1 cellular context compared by ENCODE assay signal in the genomic region with DNA sequence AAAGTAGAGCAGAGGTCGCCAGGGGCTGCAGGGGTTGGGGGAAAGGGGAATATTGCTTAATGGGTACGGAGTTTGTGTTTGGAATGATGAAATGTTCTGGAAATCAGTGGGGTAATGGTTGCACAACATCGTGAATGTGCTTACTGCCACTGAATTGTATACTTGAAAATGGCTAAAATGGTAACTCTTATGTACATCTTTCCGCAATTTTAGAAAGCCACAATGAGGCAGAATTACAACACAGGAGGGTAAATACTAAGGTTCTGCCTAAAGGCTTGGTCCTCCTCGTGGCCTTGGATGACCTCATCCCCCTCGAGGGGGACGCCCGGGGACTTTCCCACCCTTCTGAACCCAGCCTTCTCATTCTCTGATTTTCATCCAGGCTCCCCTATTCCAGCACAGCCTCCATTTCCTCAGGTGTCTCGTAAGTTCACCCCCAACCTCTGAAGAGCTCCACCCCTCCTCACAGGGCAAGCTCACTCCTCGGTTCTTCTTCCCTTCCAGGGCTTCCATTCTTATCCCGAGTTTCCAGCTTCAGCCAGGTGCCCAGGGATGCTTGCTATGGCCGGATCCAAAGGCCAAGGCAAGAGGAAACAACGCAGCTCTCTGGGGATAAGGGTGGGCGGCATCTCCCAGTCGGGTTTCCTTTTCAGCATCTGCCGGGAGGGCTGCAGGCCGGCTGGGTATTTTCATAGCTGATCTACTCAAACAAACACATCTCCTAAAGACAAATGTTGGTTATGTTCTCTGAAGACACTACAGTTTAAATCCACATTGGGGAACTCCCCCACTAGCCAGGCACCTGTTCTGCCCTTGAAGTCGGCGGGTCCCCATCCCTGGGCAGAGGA.
TF ChIP-seq lines count a peak whose summit lies in the region.

No MANE protein-coding gene starts in this region.

TF ChIP-seq in HepG2, 621 proteins besides CTCF, POLR2A, EP300 and RAD21 (continued from another document and continues in another):
- TF ChIP-seq, protein P1, sequence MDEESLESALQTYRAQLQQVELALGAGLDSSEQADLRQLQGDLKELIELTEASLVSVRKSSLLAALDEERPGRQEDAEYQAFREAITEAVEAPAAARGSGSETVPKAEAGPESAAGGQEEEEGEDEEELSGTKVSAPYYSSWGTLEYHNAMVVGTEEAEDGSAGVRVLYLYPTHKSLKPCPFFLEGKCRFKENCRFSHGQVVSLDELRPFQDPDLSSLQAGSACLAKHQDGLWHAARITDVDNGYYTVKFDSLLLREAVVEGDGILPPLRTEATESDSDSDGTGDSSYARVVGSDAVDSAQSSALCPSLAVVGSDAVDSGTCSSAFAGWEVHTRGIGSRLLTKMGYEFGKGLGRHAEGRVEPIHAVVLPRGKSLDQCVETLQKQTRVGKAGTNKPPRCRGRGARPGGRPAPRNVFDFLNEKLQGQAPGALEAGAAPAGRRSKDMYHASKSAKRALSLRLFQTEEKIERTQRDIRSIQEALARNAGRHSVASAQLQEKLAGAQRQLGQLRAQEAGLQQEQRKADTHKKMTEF (CRISPR knock-in tag; IDR thresholded peaks at IDR 0.05), result peak; percentile 47; the same call in 1 of the 2 replicates
- TF ChIP-seq, protein P2, sequence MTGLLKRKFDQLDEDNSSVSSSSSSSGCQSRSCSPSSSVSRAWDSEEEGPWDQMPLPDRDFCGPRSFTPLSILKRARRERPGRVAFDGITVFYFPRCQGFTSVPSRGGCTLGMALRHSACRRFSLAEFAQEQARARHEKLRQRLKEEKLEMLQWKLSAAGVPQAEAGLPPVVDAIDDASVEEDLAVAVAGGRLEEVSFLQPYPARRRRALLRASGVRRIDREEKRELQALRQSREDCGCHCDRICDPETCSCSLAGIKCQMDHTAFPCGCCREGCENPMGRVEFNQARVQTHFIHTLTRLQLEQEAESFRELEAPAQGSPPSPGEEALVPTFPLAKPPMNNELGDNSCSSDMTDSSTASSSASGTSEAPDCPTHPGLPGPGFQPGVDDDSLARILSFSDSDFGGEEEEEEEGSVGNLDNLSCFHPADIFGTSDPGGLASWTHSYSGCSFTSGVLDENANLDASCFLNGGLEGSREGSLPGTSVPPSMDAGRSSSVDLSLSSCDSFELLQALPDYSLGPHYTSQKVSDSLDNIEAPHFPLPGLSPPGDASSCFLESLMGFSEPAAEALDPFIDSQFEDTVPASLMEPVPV (CRISPR knock-in tag; IDR thresholded peaks at IDR 0.05), result no peak
- TF ChIP-seq ZNF83 (CRISPR knock-in tag; IDR thresholded peaks at IDR 0.05; ENCODE audit: borderline replicate concordance) (no peak), ZNF703 (CRISPR knock-in tag; IDR thresholded peaks at IDR 0.05; ENCODE audit: borderline replicate concordance) (no peak), ZBTB21 (CRISPR knock-in tag; IDR thresholded peaks at IDR 0.05) (no peak), ZNF530 (CRISPR knock-in tag; IDR thresholded peaks at IDR 0.05; ENCODE audit: low read depth) (no peak), PHB2 (IDR thresholded peaks at IDR 0.05; ENCODE audit: partially characterized antibody) (no peak), ZNF282 (IDR thresholded peaks at IDR 0.05; ENCODE audit: partially characterized antibody) (no peak), ZNF773 (CRISPR knock-in tag; IDR thresholded peaks at IDR 0.05; ENCODE audit: borderline replicate concordance) (no peak), RARA (CRISPR knock-in tag; IDR thresholded peaks at IDR 0.05) (peak; percentile 60), SATB2 (CRISPR knock-in tag; IDR thresholded peaks at IDR 0.05) (no peak), ZNF30 (CRISPR knock-in tag; IDR thresholded peaks at IDR 0.05) (no peak), DPF2 (CRISPR knock-in tag; IDR thresholded peaks at IDR 0.05; ENCODE audit: borderline replicate concordance, low read depth) (no peak), ZNF432 (CRISPR knock-in tag; IDR thresholded peaks at IDR 0.05; ENCODE audit: borderline replicate concordance) (no peak), YEATS4 (CRISPR knock-in tag; IDR thresholded peaks at IDR 0.05; ENCODE audit: borderline replicate concordance) (peak; percentile 43; the same call in 1 of the 2 replicates), CCAR2 (optimal IDR thresholded peaks at IDR 0.05; ENCODE audit: low read depth, low read length) (no peak), LCORL (IDR thresholded peaks at IDR 0.05) (no peak), LCORL (CRISPR knock-in tag; IDR thresholded peaks at IDR 0.05) (peak; percentile 70), MAZ (IDR thresholded peaks at IDR 0.05; ENCODE audit: borderline replicate concordance, low read depth, low read length) (no peak), MAZ (CRISPR knock-in tag; IDR thresholded peaks at IDR 0.05; ENCODE audit: low read depth) (no peak), ESRRA (CRISPR knock-in tag; IDR thresholded peaks at IDR 0.05; ENCODE audit: low read depth) (no peak), DNMT1 (CRISPR knock-in tag; IDR thresholded peaks at IDR 0.05) (no peak), ZNF441 (CRISPR knock-in tag; IDR thresholded peaks at IDR 0.05; ENCODE audit: borderline replicate concordance) (no peak), PTBP1 (IDR thresholded peaks at IDR 0.05; ENCODE audit: low read depth, low read length, poor library complexity, severe bottlenecking) (no peak), ZNF607 (CRISPR knock-in tag; IDR thresholded peaks at IDR 0.05; ENCODE audit: borderline replicate concordance) (no peak), ZSCAN20 (CRISPR knock-in tag; IDR thresholded peaks at IDR 0.05; ENCODE audit: borderline replicate concordance) (no peak), ZSCAN30 (CRISPR knock-in tag; IDR thresholded peaks at IDR 0.05) (no peak), KDM4B (CRISPR knock-in tag; IDR thresholded peaks at IDR 0.05) (no peak), ZNF660 (CRISPR knock-in tag; IDR thresholded peaks at IDR 0.05; ENCODE audit: borderline replicate concordance, low read depth) (no peak), ZSCAN22 (CRISPR knock-in tag; IDR thresholded peaks at IDR 0.05) (no peak)
- TF ChIP-seq, protein P3, sequence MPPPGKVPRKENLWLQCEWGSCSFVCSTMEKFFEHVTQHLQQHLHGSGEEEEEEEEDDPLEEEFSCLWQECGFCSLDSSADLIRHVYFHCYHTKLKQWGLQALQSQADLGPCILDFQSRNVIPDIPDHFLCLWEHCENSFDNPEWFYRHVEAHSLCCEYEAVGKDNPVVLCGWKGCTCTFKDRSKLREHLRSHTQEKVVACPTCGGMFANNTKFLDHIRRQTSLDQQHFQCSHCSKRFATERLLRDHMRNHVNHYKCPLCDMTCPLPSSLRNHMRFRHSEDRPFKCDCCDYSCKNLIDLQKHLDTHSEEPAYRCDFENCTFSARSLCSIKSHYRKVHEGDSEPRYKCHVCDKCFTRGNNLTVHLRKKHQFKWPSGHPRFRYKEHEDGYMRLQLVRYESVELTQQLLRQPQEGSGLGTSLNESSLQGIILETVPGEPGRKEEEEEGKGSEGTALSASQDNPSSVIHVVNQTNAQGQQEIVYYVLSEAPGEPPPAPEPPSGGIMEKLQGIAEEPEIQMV (CRISPR knock-in tag; IDR thresholded peaks at IDR 0.05; ENCODE audit: low read depth), result no peak
- TF ChIP-seq, protein P4, sequence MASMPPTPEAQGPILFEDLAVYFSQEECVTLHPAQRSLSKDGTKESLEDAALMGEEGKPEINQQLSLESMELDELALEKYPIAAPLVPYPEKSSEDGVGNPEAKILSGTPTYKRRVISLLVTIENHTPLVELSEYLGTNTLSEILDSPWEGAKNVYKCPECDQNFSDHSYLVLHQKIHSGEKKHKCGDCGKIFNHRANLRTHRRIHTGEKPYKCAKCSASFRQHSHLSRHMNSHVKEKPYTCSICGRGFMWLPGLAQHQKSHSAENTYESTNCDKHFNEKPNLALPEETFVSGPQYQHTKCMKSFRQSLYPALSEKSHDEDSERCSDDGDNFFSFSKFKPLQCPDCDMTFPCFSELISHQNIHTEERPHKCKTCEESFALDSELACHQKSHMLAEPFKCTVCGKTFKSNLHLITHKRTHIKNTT (CRISPR knock-in tag; IDR thresholded peaks at IDR 0.05), result no peak
- TF ChIP-seq, protein P5, sequence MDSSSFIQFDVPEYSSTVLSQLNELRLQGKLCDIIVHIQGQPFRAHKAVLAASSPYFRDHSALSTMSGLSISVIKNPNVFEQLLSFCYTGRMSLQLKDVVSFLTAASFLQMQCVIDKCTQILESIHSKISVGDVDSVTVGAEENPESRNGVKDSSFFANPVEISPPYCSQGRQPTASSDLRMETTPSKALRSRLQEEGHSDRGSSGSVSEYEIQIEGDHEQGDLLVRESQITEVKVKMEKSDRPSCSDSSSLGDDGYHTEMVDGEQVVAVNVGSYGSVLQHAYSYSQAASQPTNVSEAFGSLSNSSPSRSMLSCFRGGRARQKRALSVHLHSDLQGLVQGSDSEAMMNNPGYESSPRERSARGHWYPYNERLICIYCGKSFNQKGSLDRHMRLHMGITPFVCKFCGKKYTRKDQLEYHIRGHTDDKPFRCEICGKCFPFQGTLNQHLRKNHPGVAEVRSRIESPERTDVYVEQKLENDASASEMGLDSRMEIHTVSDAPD (CRISPR knock-in tag; IDR thresholded peaks at IDR 0.05), result no peak
- TF ChIP-seq, protein P6, sequence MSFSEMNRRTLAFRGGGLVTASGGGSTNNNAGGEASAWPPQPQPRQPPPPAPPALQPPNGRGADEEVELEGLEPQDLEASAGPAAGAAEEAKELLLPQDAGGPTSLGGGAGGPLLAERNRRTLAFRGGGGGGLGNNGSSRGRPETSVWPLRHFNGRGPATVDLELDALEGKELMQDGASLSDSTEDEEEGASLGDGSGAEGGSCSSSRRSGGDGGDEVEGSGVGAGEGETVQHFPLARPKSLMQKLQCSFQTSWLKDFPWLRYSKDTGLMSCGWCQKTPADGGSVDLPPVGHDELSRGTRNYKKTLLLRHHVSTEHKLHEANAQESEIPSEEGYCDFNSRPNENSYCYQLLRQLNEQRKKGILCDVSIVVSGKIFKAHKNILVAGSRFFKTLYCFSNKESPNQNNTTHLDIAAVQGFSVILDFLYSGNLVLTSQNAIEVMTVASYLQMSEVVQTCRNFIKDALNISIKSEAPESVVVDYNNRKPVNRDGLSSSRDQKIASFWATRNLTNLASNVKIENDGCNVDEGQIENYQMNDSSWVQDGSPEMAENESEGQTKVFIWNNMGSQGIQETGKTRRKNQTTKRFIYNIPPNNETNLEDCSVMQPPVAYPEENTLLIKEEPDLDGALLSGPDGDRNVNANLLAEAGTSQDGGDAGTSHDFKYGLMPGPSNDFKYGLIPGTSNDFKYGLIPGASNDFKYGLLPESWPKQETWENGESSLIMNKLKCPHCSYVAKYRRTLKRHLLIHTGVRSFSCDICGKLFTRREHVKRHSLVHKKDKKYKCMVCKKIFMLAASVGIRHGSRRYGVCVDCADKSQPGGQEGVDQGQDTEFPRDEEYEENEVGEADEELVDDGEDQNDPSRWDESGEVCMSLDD (CRISPR knock-in tag; IDR thresholded peaks at IDR 0.05; ENCODE audit: borderline replicate concordance), result no peak
- TF ChIP-seq, protein P7, sequence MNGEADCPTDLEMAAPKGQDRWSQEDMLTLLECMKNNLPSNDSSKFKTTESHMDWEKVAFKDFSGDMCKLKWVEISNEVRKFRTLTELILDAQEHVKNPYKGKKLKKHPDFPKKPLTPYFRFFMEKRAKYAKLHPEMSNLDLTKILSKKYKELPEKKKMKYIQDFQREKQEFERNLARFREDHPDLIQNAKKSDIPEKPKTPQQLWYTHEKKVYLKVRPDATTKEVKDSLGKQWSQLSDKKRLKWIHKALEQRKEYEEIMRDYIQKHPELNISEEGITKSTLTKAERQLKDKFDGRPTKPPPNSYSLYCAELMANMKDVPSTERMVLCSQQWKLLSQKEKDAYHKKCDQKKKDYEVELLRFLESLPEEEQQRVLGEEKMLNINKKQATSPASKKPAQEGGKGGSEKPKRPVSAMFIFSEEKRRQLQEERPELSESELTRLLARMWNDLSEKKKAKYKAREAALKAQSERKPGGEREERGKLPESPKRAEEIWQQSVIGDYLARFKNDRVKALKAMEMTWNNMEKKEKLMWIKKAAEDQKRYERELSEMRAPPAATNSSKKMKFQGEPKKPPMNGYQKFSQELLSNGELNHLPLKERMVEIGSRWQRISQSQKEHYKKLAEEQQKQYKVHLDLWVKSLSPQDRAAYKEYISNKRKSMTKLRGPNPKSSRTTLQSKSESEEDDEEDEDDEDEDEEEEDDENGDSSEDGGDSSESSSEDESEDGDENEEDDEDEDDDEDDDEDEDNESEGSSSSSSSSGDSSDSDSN (CRISPR knock-in tag; IDR thresholded peaks at IDR 0.05), result no peak
- TF ChIP-seq, protein P8, sequence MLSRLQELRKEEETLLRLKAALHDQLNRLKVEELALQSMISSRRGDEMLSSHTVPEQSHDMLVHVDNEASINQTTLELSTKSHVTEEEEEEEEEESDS (CRISPR knock-in tag; IDR thresholded peaks at IDR 0.05; ENCODE audit: borderline replicate concordance), result no peak
- TF ChIP-seq, protein P9, sequence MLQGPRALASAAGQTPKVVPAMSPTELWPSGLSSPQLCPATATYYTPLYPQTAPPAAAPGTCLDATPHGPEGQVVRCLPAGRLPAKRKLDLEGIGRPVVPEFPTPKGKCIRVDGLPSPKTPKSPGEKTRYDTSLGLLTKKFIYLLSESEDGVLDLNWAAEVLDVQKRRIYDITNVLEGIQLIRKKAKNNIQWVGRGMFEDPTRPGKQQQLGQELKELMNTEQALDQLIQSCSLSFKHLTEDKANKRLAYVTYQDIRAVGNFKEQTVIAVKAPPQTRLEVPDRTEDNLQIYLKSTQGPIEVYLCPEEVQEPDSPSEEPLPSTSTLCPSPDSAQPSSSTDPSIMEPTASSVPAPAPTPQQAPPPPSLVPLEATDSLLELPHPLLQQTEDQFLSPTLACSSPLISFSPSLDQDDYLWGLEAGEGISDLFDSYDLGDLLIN (CRISPR knock-in tag; IDR thresholded peaks at IDR 0.05; ENCODE audit: borderline replicate concordance), result no peak
- TF ChIP-seq, protein P10, sequence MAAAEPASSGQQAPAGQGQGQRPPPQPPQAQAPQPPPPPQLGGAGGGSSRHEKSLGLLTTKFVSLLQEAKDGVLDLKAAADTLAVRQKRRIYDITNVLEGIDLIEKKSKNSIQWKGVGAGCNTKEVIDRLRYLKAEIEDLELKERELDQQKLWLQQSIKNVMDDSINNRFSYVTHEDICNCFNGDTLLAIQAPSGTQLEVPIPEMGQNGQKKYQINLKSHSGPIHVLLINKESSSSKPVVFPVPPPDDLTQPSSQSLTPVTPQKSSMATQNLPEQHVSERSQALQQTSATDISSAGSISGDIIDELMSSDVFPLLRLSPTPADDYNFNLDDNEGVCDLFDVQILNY (CRISPR knock-in tag; conservative IDR thresholded peaks at IDR 0.05), result no peak
- TF ChIP-seq, protein P11, sequence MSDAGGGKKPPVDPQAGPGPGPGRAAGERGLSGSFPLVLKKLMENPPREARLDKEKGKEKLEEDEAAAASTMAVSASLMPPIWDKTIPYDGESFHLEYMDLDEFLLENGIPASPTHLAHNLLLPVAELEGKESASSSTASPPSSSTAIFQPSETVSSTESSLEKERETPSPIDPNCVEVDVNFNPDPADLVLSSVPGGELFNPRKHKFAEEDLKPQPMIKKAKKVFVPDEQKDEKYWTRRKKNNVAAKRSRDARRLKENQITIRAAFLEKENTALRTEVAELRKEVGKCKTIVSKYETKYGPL (CRISPR knock-in tag; IDR thresholded peaks at IDR 0.05), result 0 out of 2 replicates have a peak, but pooled peaks have one; percentile 42
- TF ChIP-seq, protein P12, sequence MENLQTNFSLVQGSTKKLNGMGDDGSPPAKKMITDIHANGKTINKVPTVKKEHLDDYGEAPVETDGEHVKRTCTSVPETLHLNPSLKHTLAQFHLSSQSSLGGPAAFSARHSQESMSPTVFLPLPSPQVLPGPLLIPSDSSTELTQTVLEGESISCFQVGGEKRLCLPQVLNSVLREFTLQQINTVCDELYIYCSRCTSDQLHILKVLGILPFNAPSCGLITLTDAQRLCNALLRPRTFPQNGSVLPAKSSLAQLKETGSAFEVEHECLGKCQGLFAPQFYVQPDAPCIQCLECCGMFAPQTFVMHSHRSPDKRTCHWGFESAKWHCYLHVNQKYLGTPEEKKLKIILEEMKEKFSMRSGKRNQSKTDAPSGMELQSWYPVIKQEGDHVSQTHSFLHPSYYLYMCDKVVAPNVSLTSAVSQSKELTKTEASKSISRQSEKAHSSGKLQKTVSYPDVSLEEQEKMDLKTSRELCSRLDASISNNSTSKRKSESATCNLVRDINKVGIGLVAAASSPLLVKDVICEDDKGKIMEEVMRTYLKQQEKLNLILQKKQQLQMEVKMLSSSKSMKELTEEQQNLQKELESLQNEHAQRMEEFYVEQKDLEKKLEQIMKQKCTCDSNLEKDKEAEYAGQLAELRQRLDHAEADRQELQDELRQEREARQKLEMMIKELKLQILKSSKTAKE (CRISPR knock-in tag; IDR thresholded peaks at IDR 0.05; ENCODE audit: borderline replicate concordance), result no peak
